Comparison of ENCODE assay signal across 7 cellular contexts in the genomic region with DNA sequence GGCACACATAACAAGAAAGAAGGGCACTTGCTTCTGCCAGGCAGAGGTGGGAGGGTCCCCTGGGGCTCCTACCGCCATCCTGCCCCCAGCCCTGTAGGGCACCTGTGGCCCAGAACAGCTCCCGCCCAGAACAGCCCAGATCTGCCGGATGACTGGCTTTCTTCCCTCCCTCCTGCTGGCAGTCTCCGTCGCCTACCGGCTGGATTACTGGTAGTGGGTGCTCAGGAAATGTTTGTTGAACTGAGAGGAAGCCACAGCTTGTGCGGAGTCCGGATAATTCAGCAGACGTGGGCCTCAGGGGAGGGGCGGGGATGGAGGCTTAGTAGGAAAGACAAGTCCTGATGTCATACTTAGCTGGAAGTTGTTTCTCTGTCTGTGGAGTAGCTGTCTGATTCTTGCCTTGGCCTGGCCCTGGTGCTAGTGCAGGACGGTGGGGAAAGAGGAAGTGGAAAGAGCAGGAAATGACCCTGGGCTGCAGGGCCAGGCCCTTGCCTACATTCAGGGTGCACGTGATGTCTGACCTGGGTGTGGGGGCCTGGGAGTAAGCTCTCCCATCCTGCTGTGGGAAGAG. TPM values are rescaled to one million over a fixed set of nuclear protein-coding genes. Genes with fewer than 3 reads are reported as not detected.
DNase-seq lines count a peak whose midpoint lies in the region; ATAC-seq and TF ChIP-seq lines count a peak whose summit lies in the region.
"Had no signal": no experiment of that assay in that cellular context is flagged by ENCODE, and none has a peak within 500 bp of the region (broad histone marks: within the 10 kb centered on the region; RNA-seq: fewer than 3 reads in every experiment).

No MANE protein-coding gene starts in this region.

- peaks cover 80% of the 10 kb centered on the region for H3K4me1 Mint-ChIP-seq in osteocyte (ENCODE audit: unreplicated experiment)

- H3K9me3 Mint-ChIP-seq in osteocyte (ENCODE audit: unreplicated experiment): no peaks in the 10 kb centered on the region

- peaks cover 3% of the 10 kb centered on the region for H3K36me3 Mint-ChIP-seq in osteocyte (ENCODE audit: unreplicated experiment)

- peak; percentile 59 for DNase-seq in activated CD4-positive, alpha-beta T cell treated with anti-CD3 and anti-CD28 coated beads for 48 hours
- DNase-seq in activated CD4-positive, alpha-beta T cell treated with anti-CD3 and anti-CD28 coated beads for 1 hour: no peak
- DNase-seq in dedifferentiated amniotic fluid mesenchymal stem cell (ENCODE audit: extremely low spot score) (peak; percentile 37), osteocyte (ENCODE audit: extremely low spot score, unreplicated experiment) (no peak), SW 1271 (lab: John Stamatoyannopoulos, UW) (no peak)
- DNase-seq: CD4-positive, CD25-positive, alpha-beta regulatory T cell had no signal

- no peak for ATAC-seq in HG02623 (IDR thresholded peaks at IDR 0.05; ENCODE audit: unreplicated experiment)

- TF ChIP-seq CTCF in osteocyte (IDR thresholded peaks at IDR 0.05): no peak

- H3K4me3 Mint-ChIP-seq in osteocyte (ENCODE audit: unreplicated experiment): peak overlapping the region; percentile 0

- H3K27me3 Mint-ChIP-seq in osteocyte (ENCODE audit: unreplicated experiment): no peaks in the 10 kb centered on the region

- H3K27ac Mint-ChIP-seq in osteocyte (ENCODE audit: unreplicated experiment): peak overlapping the region; percentile 89

RNA-seq across cellular contexts. Expression of gene CCDC9B, which starts 6.7 kb away (rescaled TPM):
- total RNA-seq in osteocyte: 18.0 and 21.6 TPM in 2 replicates

RNA-seq across cellular contexts. Expression of gene INAFM2, which starts 10.5 kb away (rescaled TPM):
- total RNA-seq in osteocyte: 69.0 and 70.3 TPM in 2 replicates

RNA-seq across cellular contexts. Expression of gene PHGR1, which starts 16.8 kb away (rescaled TPM):
- not detected in 2 replicates for total RNA-seq in osteocyte
- total RNA-seq: CD4-positive, CD25-positive, alpha-beta regulatory T cell had no signal

RNA-seq across cellular contexts. Expression of gene DISP2, which starts 24.0 kb away (rescaled TPM):
- 1.4 and 1.5 TPM in 2 replicates for total RNA-seq in osteocyte

RNA-seq across cellular contexts. Expression of gene PLCB2, which starts 26.3 kb away (rescaled TPM):
- total RNA-seq in osteocyte: 0.40 and 1.2 TPM in 2 replicates

Comparison
In these comparisons a context has a peak if more than half of its experiments do, and no peak if none do; other contexts are left out.
1. DNase-seq: peak in activated CD4-positive, alpha-beta T cell treated with anti-CD3 and anti-CD28 coated beads for 48 hours (single experiment) and dedifferentiated amniotic fluid mesenchymal stem cell (single experiment); none in activated CD4-positive, alpha-beta T cell treated with anti-CD3 and anti-CD28 coated beads for 1 hour (single experiment), osteocyte (single experiment) and SW 1271 (0 of 2).